ENCODE assay signal across 17 cellular contexts in the genomic region with DNA sequence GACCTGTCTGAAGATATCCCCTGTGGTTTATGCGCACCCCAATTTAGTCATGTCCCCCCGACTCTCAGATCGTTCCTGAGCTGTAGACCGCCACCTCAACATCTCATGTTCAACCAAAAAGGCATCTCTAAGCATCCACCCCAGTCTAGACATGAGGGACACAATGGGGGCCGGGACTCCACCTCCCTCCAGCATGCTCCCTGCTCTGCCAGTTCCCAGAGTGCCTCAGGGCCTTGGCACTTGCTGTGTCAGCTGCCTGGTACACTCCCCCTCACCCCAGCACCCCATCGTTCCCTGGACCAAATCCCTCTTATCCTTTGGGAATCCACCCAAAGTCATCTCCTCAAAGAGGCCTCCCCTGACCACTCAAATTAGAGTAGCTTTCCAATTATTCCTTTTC. TPM values are rescaled to one million over a fixed set of nuclear protein-coding genes. Genes with fewer than 3 reads are reported as not detected.
DNase-seq lines count a peak whose midpoint lies in the region; ATAC-seq and TF ChIP-seq lines count a peak whose summit lies in the region.
"Had no signal": no experiment of that assay in that cellular context is flagged by ENCODE, and none has a peak within 500 bp of the region (broad histone marks: within the 10 kb centered on the region; RNA-seq: fewer than 3 reads in every experiment).

No MANE protein-coding gene starts in this region.

- H3K4me1 ChIP-seq in gastroesophageal sphincter (peaks cover 0 to 70% (median 36%) of the 10 kb centered on the region in 3 donors), tibial artery (peaks cover 6 to 65% (median 43%) of the 10 kb centered on the region in 4 donors)
- H3K4me1 ChIP-seq: colonic mucosa had no signal

- WGBS in gastroesophageal sphincter (ENCODE audit: low coverage in 1 of 2), 2 donors: 62 to 63% methylated on average over 2 to 5 of the region's 6 CpGs

- no peaks in the 10 kb centered on the region for H3K36me3 ChIP-seq in gastroesophageal sphincter
- no peaks in the 10 kb centered on the region for H3K36me3 ChIP-seq in tibial artery
- H3K36me3 ChIP-seq: colonic mucosa had no signal

- H3K27me3 ChIP-seq in gastroesophageal sphincter (no peaks in the 10 kb centered on the region), tibial artery (no peaks in the 10 kb centered on the region)
- H3K27me3 ChIP-seq: colonic mucosa, MG63 had no signal

- CTCF ChIA-PET in RWPE1 (lab: Yijun Ruan, JAX): no interaction called here

- H3K9me3 ChIP-seq in gastroesophageal sphincter (no peaks in the 10 kb centered on the region), tibial artery (no peaks in the 10 kb centered on the region)
- H3K9me3 ChIP-seq: colonic mucosa, MG63 had no signal

- H3K4me3 ChIP-seq in gastroesophageal sphincter: no peak overlapping the region
- H3K4me3 ChIP-seq in tibial artery: no peak overlapping the region
- H3K4me3 ChIP-seq: colonic mucosa, MG63, SK-N-MC had no signal

- H3K27ac ChIP-seq in RWPE1 (peak overlapping the region; percentile 62), gastroesophageal sphincter (peak overlapping the region in 3 of 4 donors; percentile 90 to 97 (median 92)), tibial artery (peak overlapping the region; percentile 84 to 90)
- H3K27ac ChIP-seq: colonic mucosa, parathyroid adenoma, SK-N-MC had no signal

- TF ChIP-seq EP300 in gastroesophageal sphincter (IDR thresholded peaks at IDR 0.05): no peak

- intact Hi-C loops in posterior vena cava (cut with DNase I): no loop called here
- intact Hi-C loops in tibial artery (cut with DNase I; ENCODE audit: low total_unique reads): no loop called here

- TF ChIP-seq POLR2A in gastroesophageal sphincter (IDR thresholded peaks at IDR 0.05): no peak

- TF ChIP-seq CTCF in RWPE1 (conservative IDR thresholded peaks at IDR 0.05; ENCODE audit: low read depth) (no peak), gastroesophageal sphincter (IDR thresholded peaks at IDR 0.05) (no peak), tibial artery (IDR thresholded peaks at IDR 0.05) (no peak)

- DNase-seq in RWPE1 (ENCODE audit: low spot score) (no peak), posterior vena cava (ENCODE audit: low spot score) (peak; percentile 66), tibial artery (peak; percentile 21 to 67), DMS153 (lab: John Stamatoyannopoulos, UW) (no peak), hippocampal formation (lab: John Stamatoyannopoulos, UW) (no peak), GM19238 (ENCODE audit: insufficient read length, low spot score) (no peak)
- DNase-seq: activated CD4-positive, alpha-beta memory T cell treated with anti-CD3 and anti-CD28 coated beads, Interleukin-2, amount 10 ng/mL, durations not matched to agents 7 days and 5 days; activated T-cell treated with anti-CD3 and anti-CD28 coated beads, Interleukin-2, amount 50 U/mL, for 48 hours; colonic mucosa; MG63; NCI-H1436; NCI-H2171; PC-3; stimulated activated CD4-positive, alpha-beta T cell treated with anti-CD3 and anti-CD28 coated beads, Interleukin-12 subunit alpha, Interleukin-12 subunit beta, amount 100 ng/mL, for 4 hours had no signal

- ATAC-seq in gastroesophageal sphincter: no peak
- ATAC-seq: PC-3 had no signal

- POLR2A ChIA-PET in RWPE1 (lab: Yijun Ruan, JAX; ENCODE audit: low non-redundant PET): no interaction called here

RNA-seq across cellular contexts. Expression of a gene that starts 22.2 kb away (rescaled TPM):
- total RNA-seq in gastroesophageal sphincter (1,000 to 10,000 TPM in 3 of 4 donors, 100 to 1,000 TPM in 1; 825 to 2,193 (median 1,462) TPM), posterior vena cava (1,000 to 10,000 TPM; 1,255 to 1,508 TPM)

Comparison
In these comparisons a context has a peak if more than half of its experiments do, and no peak if none do; other contexts are left out.
1. DNase-seq: peak in posterior vena cava (single experiment) and tibial artery (2 of 2); none in RWPE1 (single experiment), DMS153 (single experiment), hippocampal formation (0 of 2) and GM19238 (single experiment).
2. Peak in every context shown above with its lines, with median percentiles within 50 percentile points of each other: H3K27ac ChIP-seq.